8 cellular contexts compared by ENCODE assay signal in genomic region chr20:37383229-37383989, GRCh38. TPM values are rescaled to one million over a fixed set of nuclear protein-coding genes. Genes with fewer than 3 reads are reported as not detected.
DNase-seq lines count a peak whose midpoint lies in the region; ATAC-seq and TF ChIP-seq lines count a peak whose summit lies in the region.

No MANE protein-coding gene starts in this region.

- H3K9me3 Mint-ChIP-seq in activated T-cell treated with anti-CD3 and anti-CD28 coated beads, Interleukin-2, amount 50 U/mL, for 4 hours = no peaks in the 10 kb centered on the region
- no peaks in the 10 kb centered on the region for H3K9me3 Mint-ChIP-seq in activated B cell treated with CpG ODN at 0.5 μM for 24 hours

- POLR2A ChIA-PET in activated B cell treated with CpG ODN at 0.5 μM for 24 hours (lab: Charles Lee) = interaction anchor here (0.6 to 2.8 kb wide), 9 partner anchors 11 to 1333 kb away, joined by 3 to 21 read pairs (median 5); partner anchors contain the start of genes BLCAP and MANBAL

- peaks cover 7 to 33% of the 10 kb centered on the region in 2 donors for H3K4me1 ChIP-seq in thoracic aorta (ENCODE audit: control insufficient read depth in 1 of 2, low read depth in 2 of 2)

- TF ChIP-seq CTCF in activated B cell treated with CpG ODN at 0.5 μM for 24 hours (IDR thresholded peaks at IDR 0.05) = no peak
- no peak for TF ChIP-seq CTCF in fibroblast of the aortic adventitia (IDR thresholded peaks at IDR 0.05; ENCODE audit: insufficient read depth, low read length)
- no peak for TF ChIP-seq CTCF in thoracic aorta (IDR thresholded peaks at IDR 0.05)
- no peak for TF ChIP-seq CTCF in GM13976 (IDR thresholded peaks at IDR 0.05; ENCODE audit: borderline replicate concordance, control extremely low read depth, extremely low read depth, insufficient read depth, missing control alignments)

- peak overlapping the region; percentile 55 for H3K4me3 Mint-ChIP-seq in activated T-cell treated with anti-CD3 and anti-CD28 coated beads, Interleukin-2, amount 50 U/mL, for 4 hours
- H3K4me3 Mint-ChIP-seq in activated B cell treated with CpG ODN at 0.5 μM for 24 hours = peak overlapping the region; percentile 62

- H3K36me3 ChIP-seq in thoracic aorta = peaks cover 21% of the 10 kb centered on the region

- ATAC-seq in activated T-cell treated with anti-CD3 and anti-CD28 coated beads, Interleukin-2, amount 50 U/mL, for 4 hours = no peak
- ATAC-seq in activated B cell treated with CpG ODN at 0.5 μM for 24 hours (ENCODE audit: low read depth) (no peak), thoracic aorta (ENCODE audit: insufficient number of reproducible peaks, low FRiP score, low read depth) (peak; percentile 58), HG02678 (IDR thresholded peaks at IDR 0.05; ENCODE audit: unreplicated experiment) (no peak), GM19328 (IDR thresholded peaks at IDR 0.05; ENCODE audit: unreplicated experiment) (no peak)

- no peaks in the 10 kb centered on the region for H3K27me3 ChIP-seq in thoracic aorta (replicated peaks; ENCODE audit: insufficient read depth)

- peaks cover 10% of the 10 kb centered on the region for H3K4me1 Mint-ChIP-seq in activated T-cell treated with anti-CD3 and anti-CD28 coated beads, Interleukin-2, amount 50 U/mL, for 4 hours (ENCODE audit: low read depth)
- peaks cover 47% of the 10 kb centered on the region for H3K4me1 Mint-ChIP-seq in activated B cell treated with CpG ODN at 0.5 μM for 24 hours

- no peaks in the 10 kb centered on the region for H3K9me3 ChIP-seq in thoracic aorta

- no peak overlapping the region for H3K4me3 ChIP-seq in fibroblast of the aortic adventitia (ENCODE audit: low read depth, low read length)
- H3K4me3 ChIP-seq in thoracic aorta = peak overlapping the region; percentile 75

- CTCF ChIA-PET in activated B cell treated with CpG ODN at 0.5 μM for 24 hours (lab: Charles Lee) = interaction anchor here (1.3 to 4.8 kb wide), 8 partner anchors 12 to 187 kb away, joined by 3 to 59 read pairs (median 4); partner anchors contain the start of gene SRC

- no peaks in the 10 kb centered on the region for H3K36me3 Mint-ChIP-seq in activated T-cell treated with anti-CD3 and anti-CD28 coated beads, Interleukin-2, amount 50 U/mL, for 4 hours (ENCODE audit: insufficient read depth)
- peaks cover 19% of the 10 kb centered on the region for H3K36me3 Mint-ChIP-seq in activated B cell treated with CpG ODN at 0.5 μM for 24 hours (ENCODE audit: low read depth)

- H3K27ac ChIP-seq in thoracic aorta = peak overlapping the region in 1 of 2 donors; percentile 49

- intact Hi-C loops in activated B cell treated with CpG ODN at 0.5 μM for 24 hours (cut with micrococcal nuclease) = no loop called here

- H3K27me3 Mint-ChIP-seq in activated T-cell treated with anti-CD3 and anti-CD28 coated beads, Interleukin-2, amount 50 U/mL, for 4 hours (ENCODE audit: low read depth) = no peaks in the 10 kb centered on the region
- H3K27me3 Mint-ChIP-seq in activated B cell treated with CpG ODN at 0.5 μM for 24 hours = no peaks in the 10 kb centered on the region

- peak overlapping the region; percentile 81 for H3K27ac Mint-ChIP-seq in activated B cell treated with CpG ODN at 0.5 μM for 24 hours

- DNase-seq in activated T-cell treated with anti-CD3 and anti-CD28 coated beads, Interleukin-2, amount 50 U/mL, for 4 hours = no peak
- no peak for DNase-seq in activated T-cell treated with anti-CD3 and anti-CD28 coated beads, Interleukin-2, amount 50 U/mL, for 48 hours
- DNase-seq in activated B cell treated with CpG ODN at 0.5 μM for 24 hours (no peak), fibroblast of the aortic adventitia (ENCODE audit: low read depth) (peak; percentile 38), thoracic aorta (ENCODE audit: low spot score) (peak; percentile 50), GM13976 (ENCODE audit: low spot score) (no peak)

- in situ Hi-C loops in GM13976 (cut with MboI; ENCODE audit: low sequenced_read_pairs, unreplicated experiment) = loop anchor here (10.0 kb wide), 1 partner anchor 109 kb away; no protein-coding TSS in a partner anchor

RNA-seq across cellular contexts. Expression of gene SRC, which starts 37.5 kb away (rescaled TPM):
- 1 to 10 TPM; 2.8 to 4.7 (median 3.8) TPM for total RNA-seq in activated T-cell treated with anti-CD3 and anti-CD28 coated beads, Interleukin-2, amount 50 U/mL, for 4 hours
- total RNA-seq in activated B cell treated with CpG ODN at 0.5 μM for 24 hours (62.9 and 72.7 TPM in 2 replicates), fibroblast of the aortic adventitia (ENCODE audit: low replicate concordance) (11.0 and 19.1 TPM in 2 replicates), thoracic aorta (10 to 100 TPM; 80.3 to 89.0 TPM)

Comparison
In these comparisons a context has a peak if more than half of its experiments do, and no peak if none do; other contexts are left out.
1. DNase-seq: peak in fibroblast of the aortic adventitia (single experiment) and thoracic aorta (single experiment); none in activated T-cell treated with anti-CD3 and anti-CD28 coated beads, Interleukin-2, amount 50 U/mL, for 4 hours (single experiment), activated T-cell treated with anti-CD3 and anti-CD28 coated beads, Interleukin-2, amount 50 U/mL, for 48 hours (0 of 2), activated B cell treated with CpG ODN at 0.5 μM for 24 hours (single experiment) and GM13976 (single experiment).